ENCODE assay signal across 12 cellular contexts in genomic region chr17:65130829-65131228, GRCh38.
"Had no signal": no experiment of that assay in that cellular context is flagged by ENCODE, and none has a peak within 500 bp of the region (broad histone marks: within the 10 kb centered on the region; RNA-seq: fewer than 3 reads in every experiment).

No MANE protein-coding gene starts in this region.

- ATAC-seq: T-helper 17 cell had no signal

- H3K27ac ChIP-seq: cardiac muscle cell, esophagus muscularis mucosa, sigmoid colon had no signal

- H3K4me3 ChIP-seq: cardiac muscle cell, esophagus muscularis mucosa, sigmoid colon had no signal

- H3K4me3 Mint-ChIP-seq: activated CD4-positive, alpha-beta memory T cell treated with anti-CD3 and anti-CD28 coated beads for 36 hours; T-helper 17 cell; type B pancreatic cell had no signal

- FAIRE-seq: colon had no signal

- DNase-seq: activated CD4-positive, alpha-beta memory T cell treated with anti-CD3 and anti-CD28 coated beads for 36 hours; activated CD8-positive, alpha-beta memory T cell treated with anti-CD3 and anti-CD28 coated beads, Interleukin-2, amount 50 U/mL, for 48 hours; glutamatergic neuron; mesenchymal stem cell; sigmoid colon; stimulated activated naive CD4-positive, alpha-beta T cell; substantia nigra; T-helper 17 cell had no signal

- H3K36me3 ChIP-seq: cardiac muscle cell, esophagus muscularis mucosa, sigmoid colon had no signal

- H3K27ac Mint-ChIP-seq: activated CD4-positive, alpha-beta memory T cell treated with anti-CD3 and anti-CD28 coated beads for 36 hours; T-helper 17 cell; type B pancreatic cell had no signal

- H3K9me3 ChIP-seq: esophagus muscularis mucosa, sigmoid colon had no signal

- H3K9me3 Mint-ChIP-seq: activated CD4-positive, alpha-beta memory T cell treated with anti-CD3 and anti-CD28 coated beads for 36 hours; type B pancreatic cell had no signal

- H3K27me3 ChIP-seq: esophagus muscularis mucosa, sigmoid colon had no signal

- H3K36me3 Mint-ChIP-seq: activated CD4-positive, alpha-beta memory T cell treated with anti-CD3 and anti-CD28 coated beads for 36 hours; type B pancreatic cell had no signal

- H3K4me1 ChIP-seq: esophagus muscularis mucosa, sigmoid colon had no signal
